Comparison of ENCODE assay signal across 12 cellular contexts in the genomic region with DNA sequence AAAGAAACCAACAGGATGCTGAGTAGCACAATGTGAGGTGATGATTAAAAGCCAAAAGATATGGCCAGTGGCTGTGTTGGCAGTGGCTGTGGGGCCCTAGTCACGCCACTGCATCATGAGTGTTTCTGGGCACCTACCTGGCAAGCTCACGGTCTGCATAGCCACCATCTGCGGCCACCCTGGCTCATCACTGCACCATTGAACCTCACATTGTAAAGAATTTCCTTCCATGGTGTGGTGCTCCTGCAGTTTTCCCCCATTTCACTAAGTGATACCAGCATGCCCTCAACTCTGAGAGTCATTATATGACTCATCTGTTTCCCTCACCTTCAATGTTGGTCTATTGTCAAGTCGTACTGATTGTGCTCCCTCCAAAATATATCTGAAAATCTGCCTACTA. TPM values are rescaled to one million over a fixed set of nuclear protein-coding genes. Genes with fewer than 3 reads are reported as not detected.
A peak's percentile ranks its signal among the peaks of the same experiment; 100 is the strongest.
DNase-seq lines count a peak whose midpoint lies in the region; ATAC-seq and TF ChIP-seq lines count a peak whose summit lies in the region.
"Had no signal": no experiment of that assay in that cellular context is flagged by ENCODE, and none has a peak within 500 bp of the region (broad histone marks: within the 10 kb centered on the region; RNA-seq: fewer than 3 reads in every experiment).

No MANE protein-coding gene starts in this region.

- no peaks in the 10 kb centered on the region for H3K27me3 Mint-ChIP-seq in activated T-helper 1 cell treated with anti-CD3 and anti-CD28 coated beads, Interleukin-12 subunit alpha, Interleukin-12 subunit beta, Interleukin-2, Interleukin-4 antibody, amounts not matched to agents 30 ng/mL and 10 ng/mL and 1 ng/mL, durations not matched to agents 14 hours and 24 hours and 36 hours (ENCODE audit: insufficient read depth)
- no peaks in the 10 kb centered on the region for H3K27me3 Mint-ChIP-seq in CD4-positive, alpha-beta T cell

- peak overlapping the region; percentile 42 for H3K4me3 Mint-ChIP-seq in activated T-helper 1 cell treated with anti-CD3 and anti-CD28 coated beads, Interleukin-12 subunit alpha, Interleukin-12 subunit beta, Interleukin-2, Interleukin-4 antibody, amounts not matched to agents 30 ng/mL and 10 ng/mL and 1 ng/mL, durations not matched to agents 14 hours and 24 hours and 36 hours
- no peak overlapping the region for H3K4me3 Mint-ChIP-seq in CD4-positive, alpha-beta T cell

- intact Hi-C loops in activated T-helper 1 cell treated with anti-CD3 and anti-CD28 coated beads, Interleukin-12 subunit alpha, Interleukin-12 subunit beta, Interleukin-2, Interleukin-4 antibody, amounts not matched to agents 30 ng/mL and 10 ng/mL and 1 ng/mL, durations not matched to agents 14 hours and 24 hours and 36 hours (cut with micrococcal nuclease) = loop anchor here (1.0 to 10.0 kb wide), 11 partner anchors 59 to 915 kb away; partner anchors contain the start of genes HS3ST1 and ZNF518B
- intact Hi-C loops in CD4-positive, alpha-beta T cell (cut with DNase I, micrococcal nuclease) = no loop called here

- ATAC-seq in GM18870 (IDR thresholded peaks at IDR 0.05; ENCODE audit: unreplicated experiment) = peak; percentile 33
- peak; percentile 51 for ATAC-seq in GM21528 (IDR thresholded peaks at IDR 0.05; ENCODE audit: low FRiP score, unreplicated experiment)
- peak; percentile 45 for ATAC-seq in HG03097 (IDR thresholded peaks at IDR 0.05; ENCODE audit: low FRiP score, unreplicated experiment)
- ATAC-seq in CD4-positive, alpha-beta T cell (ENCODE audit: poor library complexity) = no peak
- ATAC-seq in GM19467 (IDR thresholded peaks at IDR 0.05; ENCODE audit: unreplicated experiment) = no peak
- ATAC-seq: left colon had no signal

- no peak overlapping the region for H3K27ac ChIP-seq in CD4-positive, alpha-beta T cell (ENCODE audit: low read depth, low read length)

- POLR2A ChIA-PET in CD4-positive, alpha-beta T cell (lab: Charles Lee) = no interaction called here

- CTCF ChIA-PET in CD4-positive, alpha-beta T cell (lab: Charles Lee) = no interaction called here

- no peak for TF ChIP-seq CTCF in CD4-positive, alpha-beta T cell (IDR thresholded peaks at IDR 0.05)

- H3K9me3 Mint-ChIP-seq in activated T-helper 1 cell treated with anti-CD3 and anti-CD28 coated beads, Interleukin-12 subunit alpha, Interleukin-12 subunit beta, Interleukin-2, Interleukin-4 antibody, amounts not matched to agents 30 ng/mL and 10 ng/mL and 1 ng/mL, durations not matched to agents 14 hours and 24 hours and 36 hours = peaks cover 16% of the 10 kb centered on the region
- H3K9me3 Mint-ChIP-seq in CD4-positive, alpha-beta T cell = no peaks in the 10 kb centered on the region

- H3K27me3 ChIP-seq in CD4-positive, alpha-beta T cell (ENCODE audit: control insufficient read depth, insufficient read depth, low read length) = no peaks in the 10 kb centered on the region

- peaks cover 85% of the 10 kb centered on the region for H3K4me1 Mint-ChIP-seq in activated T-helper 1 cell treated with anti-CD3 and anti-CD28 coated beads, Interleukin-12 subunit alpha, Interleukin-12 subunit beta, Interleukin-2, Interleukin-4 antibody, amounts not matched to agents 30 ng/mL and 10 ng/mL and 1 ng/mL, durations not matched to agents 14 hours and 24 hours and 36 hours (ENCODE audit: low read depth)
- H3K4me1 Mint-ChIP-seq in CD4-positive, alpha-beta T cell (ENCODE audit: low read depth) = peaks cover 4% of the 10 kb centered on the region

- H3K9me3 ChIP-seq in CD4-positive, alpha-beta T cell (ENCODE audit: control insufficient read depth, low read length) = no peaks in the 10 kb centered on the region

- DNase-seq in activated T-helper 1 cell treated with anti-CD3 and anti-CD28 coated beads, Interleukin-12 subunit alpha, Interleukin-12 subunit beta, Interleukin-2, Interleukin-4 antibody, amounts not matched to agents 30 ng/mL and 10 ng/mL and 1 ng/mL, durations not matched to agents 14 hours and 24 hours and 36 hours (ENCODE audit: low spot score) = no peak
- no peak for DNase-seq in NCI-H2227 treated with DMSO at 0.1 percent for 48 hours (lab: John Stamatoyannopoulos, UW)
- no peak for DNase-seq in CD4-positive, alpha-beta T cell
- DNase-seq in NK-92 treated with Interleukin-12 subunit alpha and Interleukin-12 subunit beta, amount 100 ng/mL, for 24 hours (lab: John Stamatoyannopoulos, UW) = no peak
- DNase-seq: IMR-90, left colon, NCI-H2081 had no signal

- H3K27ac Mint-ChIP-seq in activated T-helper 1 cell treated with anti-CD3 and anti-CD28 coated beads, Interleukin-12 subunit alpha, Interleukin-12 subunit beta, Interleukin-2, Interleukin-4 antibody, amounts not matched to agents 30 ng/mL and 10 ng/mL and 1 ng/mL, durations not matched to agents 14 hours and 24 hours and 36 hours = peak overlapping the region; percentile 90
- no peak overlapping the region for H3K27ac Mint-ChIP-seq in CD4-positive, alpha-beta T cell

- H3K36me3 Mint-ChIP-seq in activated T-helper 1 cell treated with anti-CD3 and anti-CD28 coated beads, Interleukin-12 subunit alpha, Interleukin-12 subunit beta, Interleukin-2, Interleukin-4 antibody, amounts not matched to agents 30 ng/mL and 10 ng/mL and 1 ng/mL, durations not matched to agents 14 hours and 24 hours and 36 hours (ENCODE audit: low read depth) = peaks cover 23% of the 10 kb centered on the region
- H3K36me3 Mint-ChIP-seq in CD4-positive, alpha-beta T cell (ENCODE audit: low read depth) = no peaks in the 10 kb centered on the region

RNA-seq across cellular contexts. Expression of gene CLNK, which starts 45.5 kb away (rescaled TPM):
- 0.57 and 1.1 TPM in 2 replicates for total RNA-seq in activated T-helper 1 cell treated with anti-CD3 and anti-CD28 coated beads, Interleukin-12 subunit alpha, Interleukin-12 subunit beta, Interleukin-2, Interleukin-4 antibody, amounts not matched to agents 30 ng/mL and 10 ng/mL and 1 ng/mL, durations not matched to agents 14 hours and 24 hours and 36 hours
- total RNA-seq in CD4-positive, alpha-beta T cell = under 1 TPM; 0.05 to 0.17 TPM
- total RNA-seq: IMR-90, omental fat pad had no signal

Comparison
In these comparisons a context has a peak if more than half of its experiments do, and no peak if none do; other contexts are left out.
1. ATAC-seq: peak in GM18870 (single experiment), GM21528 (single experiment) and HG03097 (single experiment); none in CD4-positive, alpha-beta T cell (single experiment) and GM19467 (single experiment).